Comparison of ENCODE assay signal across 16 cellular contexts in genomic region chr18:25853716-25854465, GRCh38.
DNase-seq lines count a peak whose midpoint lies in the region; ATAC-seq and TF ChIP-seq lines count a peak whose summit lies in the region.
"Had no signal": no experiment of that assay in that cellular context is flagged by ENCODE, and none has a peak within 500 bp of the region (broad histone marks: within the 10 kb centered on the region; RNA-seq: fewer than 3 reads in every experiment).

No MANE protein-coding gene starts in this region.

- H3K36me3 ChIP-seq in brain microvascular endothelial cell (replicated peaks) = no peaks in the 10 kb centered on the region
- no peaks in the 10 kb centered on the region for H3K36me3 ChIP-seq in mesodermal cell (ENCODE audit: control insufficient read depth, insufficient read depth, low read length)
- no peaks in the 10 kb centered on the region for H3K36me3 ChIP-seq in smooth muscle cell (ENCODE audit: low read depth)
- H3K36me3 ChIP-seq: BLaER1, Peyer's patch had no signal

- peak; percentile 40 for DNase-seq in NCI-H2227 (lab: John Stamatoyannopoulos, UW; ENCODE audit: unreplicated experiment)
- peak; percentile 11 for DNase-seq in brain microvascular endothelial cell
- DNase-seq in smooth muscle cell (lab: John Stamatoyannopoulos, UW; ENCODE audit: unreplicated experiment) = no peak
- DNase-seq in lower leg skin (ENCODE audit: low spot score in 2 of 2) = no peak
- no peak for DNase-seq in activated CD4-positive, alpha-beta T cell treated with anti-CD3 and anti-CD28 coated beads for 48 hours
- DNase-seq: CD8-positive, alpha-beta memory T cell; KG1; NCI-H1105; NCI-H187; NCI-H2171; NCI-H510A; Peyer's patch; SHP77 had no signal

- H3K4me1 ChIP-seq in mesodermal cell (ENCODE audit: control insufficient read depth, insufficient read depth, low read length, poor library complexity, severe bottlenecking) (peaks cover 10% of the 10 kb centered on the region), smooth muscle cell (ENCODE audit: low read depth) (no peaks in the 10 kb centered on the region)
- H3K4me1 ChIP-seq: BLaER1, Peyer's patch had no signal

- H3K4me3 Mint-ChIP-seq in activated T-helper 17 cell treated with anti-CD3 and anti-CD28 coated beads, Interleukin-2, amount 50 U/mL, for 72 hours = no peak overlapping the region
- H3K4me3 Mint-ChIP-seq: CD8-positive, alpha-beta memory T cell had no signal

- no peak overlapping the region for H3K27ac Mint-ChIP-seq in activated T-helper 17 cell treated with anti-CD3 and anti-CD28 coated beads, Interleukin-2, amount 50 U/mL, for 72 hours
- H3K27ac Mint-ChIP-seq: CD8-positive, alpha-beta memory T cell had no signal

- no peak for ATAC-seq in activated T-helper 17 cell treated with anti-CD3 and anti-CD28 coated beads, Interleukin-2, amount 50 U/mL, for 72 hours (replicated peaks)

- intact Hi-C loops in lower leg skin (cut with DNase I; ENCODE audit: low total_unique reads) = no loop called here

- H3K4me2 ChIP-seq in smooth muscle cell = peak overlapping the region; percentile 2
- H3K4me2 ChIP-seq: BLaER1 had no signal

- H3K4me3 ChIP-seq in brain microvascular endothelial cell (ENCODE audit: low read depth, low read length) (no peak overlapping the region), mesodermal cell (ENCODE audit: extremely low read depth, insufficient read depth, low read length, poor library complexity, severe bottlenecking) (no peak overlapping the region), smooth muscle cell (no peak overlapping the region), lower leg skin (ENCODE audit: low read depth, poor library complexity, severe bottlenecking) (no peak overlapping the region)
- H3K4me3 ChIP-seq: BLaER1, Peyer's patch had no signal

- H3K27me3 Mint-ChIP-seq in activated T-helper 17 cell treated with anti-CD3 and anti-CD28 coated beads, Interleukin-2, amount 50 U/mL, for 72 hours = peaks cover 9% of the 10 kb centered on the region

- H3K9me3 Mint-ChIP-seq in activated T-helper 17 cell treated with anti-CD3 and anti-CD28 coated beads, Interleukin-2, amount 50 U/mL, for 72 hours = no peaks in the 10 kb centered on the region
- H3K9me3 Mint-ChIP-seq: CD8-positive, alpha-beta memory T cell had no signal

- in situ Hi-C loops in brain microvascular endothelial cell (cut with HindIII; ENCODE audit: low pct_ligation_motif_present, low sequenced_read_pairs) = no loop called here

- no peak for TF ChIP-seq CTCF in brain microvascular endothelial cell (IDR thresholded peaks at IDR 0.05; ENCODE audit: low read depth, low read length, missing control alignments)
- TF ChIP-seq CTCF in smooth muscle cell (IDR thresholded peaks at IDR 0.05; ENCODE audit: borderline replicate concordance, insufficient read depth, poor library complexity, severe bottlenecking) = no peak
- TF ChIP-seq CTCF in lower leg skin (IDR thresholded peaks at IDR 0.05) = no peak

- WGBS in mesodermal cell (ENCODE audit: insufficient coverage in 2 of 2), 2 experiments = 79 to 87% methylated on average over 5 to 6 of the region's 7 CpGs
- 20% methylated on average over 7 of the region's 7 CpGs for WGBS in smooth muscle cell (ENCODE audit: low lambda C conversion rate)
- WGBS in lower leg skin, 2 donors = 87 to 94% methylated on average over 7 of the region's 7 CpGs

- H3K79me2 ChIP-seq in smooth muscle cell (ENCODE audit: low read depth) = no peaks in the 10 kb centered on the region

- H3K9ac ChIP-seq in smooth muscle cell (ENCODE audit: low read depth) = no peak overlapping the region
- H3K9ac ChIP-seq: BLaER1 had no signal

- H3K27me3 ChIP-seq in brain microvascular endothelial cell (replicated peaks) (no peaks in the 10 kb centered on the region), smooth muscle cell (ENCODE audit: low read depth) (no peaks in the 10 kb centered on the region)
- H3K27me3 ChIP-seq: BLaER1, Peyer's patch had no signal

- H3K36me3 Mint-ChIP-seq in activated T-helper 17 cell treated with anti-CD3 and anti-CD28 coated beads, Interleukin-2, amount 50 U/mL, for 72 hours (ENCODE audit: low read depth) = no peaks in the 10 kb centered on the region
- H3K36me3 Mint-ChIP-seq: CD8-positive, alpha-beta memory T cell had no signal

- H3K9me3 ChIP-seq in mesodermal cell (ENCODE audit: control insufficient read depth, low read length) (no peaks in the 10 kb centered on the region), smooth muscle cell (replicated peaks; ENCODE audit: low read depth) (no peaks in the 10 kb centered on the region)
- H3K9me3 ChIP-seq: BLaER1, Peyer's patch had no signal

- H4K20me1 ChIP-seq in smooth muscle cell (ENCODE audit: low read depth) = no peaks in the 10 kb centered on the region
- H4K20me1 ChIP-seq: BLaER1 had no signal

- no peaks in the 10 kb centered on the region for H3K4me1 Mint-ChIP-seq in activated T-helper 17 cell treated with anti-CD3 and anti-CD28 coated beads, Interleukin-2, amount 50 U/mL, for 72 hours
- H3K4me1 Mint-ChIP-seq: CD8-positive, alpha-beta memory T cell had no signal

- H3K27ac ChIP-seq in brain microvascular endothelial cell = no peak overlapping the region
- H3K27ac ChIP-seq in mesodermal cell (ENCODE audit: low read depth, low read length, severe bottlenecking) = peak overlapping the region; percentile 58
- no peak overlapping the region for H3K27ac ChIP-seq in smooth muscle cell (ENCODE audit: low read depth)
- H3K27ac ChIP-seq: BLaER1, Peyer's patch had no signal

- peak overlapping the region; percentile 18 for H2AFZ ChIP-seq in smooth muscle cell (ENCODE audit: low read depth)

- TF ChIP-seq POLR2A in lower leg skin (IDR thresholded peaks at IDR 0.05) = no peak

- H3F3A ChIP-seq in smooth muscle cell (ENCODE audit: low read depth) = no peaks in the 10 kb centered on the region

Comparison
In these comparisons a context has a peak if more than half of its experiments do, and no peak if none do; other contexts are left out.
1. DNase-seq: peak in NCI-H2227 (single experiment) and brain microvascular endothelial cell (single experiment); none in smooth muscle cell (single experiment), lower leg skin (0 of 2) and activated CD4-positive, alpha-beta T cell treated with anti-CD3 and anti-CD28 coated beads for 48 hours (single experiment).